Comparison of ENCODE assay signal across 34 cellular contexts in genomic region chr9:88272986-88273385, GRCh38.
DNase-seq lines count a peak whose midpoint lies in the region; ATAC-seq, FAIRE-seq and TF ChIP-seq lines count a peak whose summit lies in the region.
"Had no signal": no experiment of that assay in that cellular context is flagged by ENCODE, and none has a peak within 500 bp of the region (broad histone marks: within the 10 kb centered on the region; RNA-seq: fewer than 3 reads in every experiment).

No MANE protein-coding gene starts in this region.

- peak in 1 of 2 experiments; percentile 39; a peak in 2 of 4 replicates for TF ChIP-seq RAD21 in H1 (IDR thresholded peaks at IDR 0.05 in 1 of 2, conservative IDR thresholded peaks at IDR 0.05 in 1 of 2; ENCODE audit: low read depth in 2 of 2, low read length in 2 of 2)

- no peak overlapping the region for H3K4ac ChIP-seq in H1 (replicated peaks; ENCODE audit: insufficient read length, low read depth, low read length)

- H4K8ac ChIP-seq in H1 (ENCODE audit: extremely low read depth, insufficient read depth, low read length), result no peak overlapping the region

- H2BK15ac ChIP-seq in H1 (ENCODE audit: low read length), result no peak overlapping the region

- H2BK5ac ChIP-seq in H1 (ENCODE audit: low read depth, low read length), result no peak overlapping the region

- peak overlapping the region; percentile 58 for H4K91ac ChIP-seq in H1 (replicated peaks; ENCODE audit: insufficient read length, low read length)

- no peak overlapping the region for H3K56ac ChIP-seq in H1 (replicated peaks; ENCODE audit: insufficient read length, low read depth, low read length)

- no peak overlapping the region for H2BK12ac ChIP-seq in H1 (ENCODE audit: low read depth, low read length)

- no peak overlapping the region for H3K23ac ChIP-seq in H1 (ENCODE audit: insufficient read length)

- TF ChIP-seq POLR2A in H1 (IDR thresholded peaks at IDR 0.05; ENCODE audit: control extremely low read depth in 1 of 2, low read depth in 2 of 2, low read length in 2 of 2) (no peak), vagina (IDR thresholded peaks at IDR 0.05) (no peak)

- no peaks in the 10 kb centered on the region for H3K36me3 Mint-ChIP-seq in nephron progenitor cell (ENCODE audit: low read depth)
- H3K36me3 Mint-ChIP-seq: activated naive CD4-positive, alpha-beta T cell treated with anti-CD3 and anti-CD28 coated beads, Interleukin-2, amount 10 ng/mL, durations not matched to agents 7 days and 5 days; IgD-negative memory B cell had no signal

- H3K36me3 ChIP-seq in H1 (ENCODE audit: control insufficient read depth in 2 of 4, insufficient read depth in 4 of 4, low read length in 3 of 4) (no peaks in the 10 kb centered on the region), vagina (no peaks in the 10 kb centered on the region)
- H3K36me3 ChIP-seq: adrenal gland, heart right ventricle, tibial artery had no signal

- H3K4me2 ChIP-seq in H1 (ENCODE audit: insufficient read depth in 1 of 2, low read depth in 2 of 2, low read length in 2 of 2), result no peak overlapping the region

- H3K9me3 ChIP-seq in H1 (ENCODE audit: insufficient read depth in 2 of 2, low read depth in 1 of 2, low read length in 1 of 2), result no peaks in the 10 kb centered on the region
- H3K9me3 ChIP-seq in vagina, result no peaks in the 10 kb centered on the region
- H3K9me3 ChIP-seq: adrenal gland, body of pancreas, heart right ventricle, psoas muscle, tibial artery had no signal

- CTCF ChIA-PET in H1 (lab: Charles Lee; ENCODE audit: partially characterized antibody), result interaction anchor here (0.6 to 1.2 kb wide), 5 partner anchors 13 to 312 kb away, joined by 3 to 4 read pairs (median 3); no protein-coding TSS in a partner anchor

- FAIRE-seq in H1 (lab: Jason Lieb, UNC), result no peak
- FAIRE-seq: GM18507, GM19239, RCC 7860 had no signal

- H2AFZ ChIP-seq in H1 (ENCODE audit: low read length), result peak overlapping the region; percentile 75; the same call in 1 of the 2 replicates

- H3K79me2 ChIP-seq in H1 (ENCODE audit: control insufficient read depth in 1 of 2, insufficient read depth in 2 of 2, low read length in 2 of 2), result no peaks in the 10 kb centered on the region

- no peak for ATAC-seq in stimulated activated naive CD8-positive, alpha-beta T cell treated with anti-CD3 and anti-CD28 coated beads, Interleukin-15, Interleukin-2, amounts not matched to agents 100 U/mL and 50 U/mL, for 24 hours
- ATAC-seq: activated CD4-positive, alpha-beta T cell treated with anti-CD3 and anti-CD28 coated beads for 36 hours; activated CD8-positive, alpha-beta T cell treated with anti-CD3 and anti-CD28 coated beads for 36 hours; activated T-helper 17 cell treated with anti-CD3 and anti-CD28 coated beads, Interleukin-2, amount 50 U/mL, for 72 hours; body of pancreas; heart right ventricle; left lobe of liver; psoas muscle; sciatic nerve had no signal

- H3K23me2 ChIP-seq in H1 (ENCODE audit: low read depth, low read length), result no peaks in the 10 kb centered on the region

- H2AK5ac ChIP-seq in H1 (ENCODE audit: low read depth, low read length), result no peak overlapping the region

- DNase-seq in ELR (ENCODE audit: low read depth) (peak; percentile 18), M059J (ENCODE audit: low read depth) (peak; percentile 26), H1 (ENCODE audit: low read depth in 1 of 2, low spot score in 2 of 2) (no peak), nephron progenitor cell (no peak), NCI-H2081 treated with DMSO at 0.1 percent for 48 hours (lab: John Stamatoyannopoulos, UW) (no peak), vagina (ENCODE audit: extremely low spot score in 2 of 2) (no peak)
- DNase-seq in stimulated activated naive CD8-positive, alpha-beta T cell treated with anti-CD3 and anti-CD28 coated beads, Interleukin-15, Interleukin-2, amounts not matched to agents 100 U/mL and 50 U/mL, for 24 hours, result no peak
- DNase-seq in activated T-cell treated with anti-CD3 and anti-CD28 coated beads, Interleukin-2, amount 50 U/mL, for 1 hour, result no peak
- DNase-seq: ACHN; activated CD4-positive, alpha-beta T cell treated with anti-CD3 and anti-CD28 coated beads for 36 hours; activated CD8-positive, alpha-beta memory T cell treated with anti-CD3 and anti-CD28 coated beads, Interleukin-2, amount 50 U/mL, for 48 hours; activated CD8-positive, alpha-beta T cell treated with anti-CD3 and anti-CD28 coated beads for 36 hours; activated naive CD4-positive, alpha-beta T cell treated with anti-CD3 and anti-CD28 coated beads, Interleukin-2, amount 10 ng/mL, durations not matched to agents 7 days and 5 days; adrenal gland; body of pancreas; CD8-positive, alpha-beta memory T cell; foreskin melanocyte; GOT3; heart right ventricle; NCI-H1105 treated with DMSO at 0.1 percent for 48 hours; NCI-H187 treated with DMSO at 0.1 percent for 48 hours; NCI-H510A treated with DMSO at 0.1 percent for 48 hours; nucleus accumbens; psoas muscle; stimulated activated CD4-positive, alpha-beta T cell treated with anti-CD3 and anti-CD28 coated beads, Interleukin-2, amount 100 ng/mL, for 48 hours; tibial artery had no signal

- H3K4me3 Mint-ChIP-seq in nephron progenitor cell, result no peak overlapping the region
- H3K4me3 Mint-ChIP-seq: activated CD4-positive, alpha-beta T cell treated with anti-CD3 and anti-CD28 coated beads for 36 hours; activated CD8-positive, alpha-beta T cell treated with anti-CD3 and anti-CD28 coated beads for 36 hours; activated naive CD4-positive, alpha-beta T cell treated with anti-CD3 and anti-CD28 coated beads, Interleukin-2, amount 10 ng/mL, durations not matched to agents 7 days and 5 days; activated T-helper 17 cell treated with anti-CD3 and anti-CD28 coated beads, Interleukin-2, amount 50 U/mL, for 72 hours; CD8-positive, alpha-beta memory T cell; IgD-negative memory B cell; T-helper 2 cell treated with Interferon-gamma antibody and Interleukin-4, amounts not matched to agents 5 μg/mL and 100 μg/mL, for 36 hours had no signal

- no peak overlapping the region for H2BK120ac ChIP-seq in H1 (replicated peaks; ENCODE audit: low read depth, low read length)

- peak overlapping the region; percentile 45 for H3K27ac Mint-ChIP-seq in nephron progenitor cell
- H3K27ac Mint-ChIP-seq: activated CD4-positive, alpha-beta T cell treated with anti-CD3 and anti-CD28 coated beads for 36 hours; activated CD8-positive, alpha-beta T cell treated with anti-CD3 and anti-CD28 coated beads for 36 hours; activated naive CD4-positive, alpha-beta T cell treated with anti-CD3 and anti-CD28 coated beads, Interleukin-2, amount 10 ng/mL, durations not matched to agents 7 days and 5 days; activated T-helper 17 cell treated with anti-CD3 and anti-CD28 coated beads, Interleukin-2, amount 50 U/mL, for 72 hours; CD8-positive, alpha-beta memory T cell; IgD-negative memory B cell; T-helper 2 cell treated with Interferon-gamma antibody and Interleukin-4, amounts not matched to agents 5 μg/mL and 100 μg/mL, for 36 hours had no signal

- 0 out of 7 replicates have a peak overlapping the region, but pooled peaks of 1 of the 4 experiments have one; percentile 11 for H3K9ac ChIP-seq in H1 (replicated peaks in 1 of 4; ENCODE audit: extremely low read depth in 1 of 4, low read depth in 3 of 4, low read length in 3 of 4)

- no peak overlapping the region for H3K18ac ChIP-seq in H1 (ENCODE audit: extremely low read depth, low read length)

- peaks cover 17% of the 10 kb centered on the region for H3K9me3 Mint-ChIP-seq in nephron progenitor cell
- H3K9me3 Mint-ChIP-seq: activated CD8-positive, alpha-beta T cell treated with anti-CD3 and anti-CD28 coated beads for 36 hours; activated naive CD4-positive, alpha-beta T cell treated with anti-CD3 and anti-CD28 coated beads, Interleukin-2, amount 10 ng/mL, durations not matched to agents 7 days and 5 days; activated T-helper 17 cell treated with anti-CD3 and anti-CD28 coated beads, Interleukin-2, amount 50 U/mL, for 72 hours; CD8-positive, alpha-beta memory T cell had no signal

- H2BK20ac ChIP-seq in H1 (ENCODE audit: low read length), result no peak overlapping the region

- 89% methylated on average over 6 of the region's 6 CpGs; no CpG with 5 or more reads in 1 of the 2 experiments for WGBS in H1 (ENCODE audit: extremely low coverage in 1 of 2, insufficient coverage in 1 of 2, insufficient read length in 1 of 2, insufficient replicate concordance in 2 of 2, low coverage in 1 of 2, low lambda C conversion rate in 2 of 2, missing lambda C conversion rate in 1 of 2), 2 experiments

- H3K27me3 Mint-ChIP-seq in nephron progenitor cell (ENCODE audit: low read depth, poor library complexity), result peaks cover 6% of the 10 kb centered on the region
- H3K27me3 Mint-ChIP-seq: activated CD4-positive, alpha-beta T cell treated with anti-CD3 and anti-CD28 coated beads for 36 hours had no signal

- intact Hi-C loops in vagina (cut with DNase I), result no loop called here

- H3K27ac ChIP-seq in H1 (ENCODE audit: low read depth, low read length) (no peak overlapping the region), vagina (no peak overlapping the region)
- H3K27ac ChIP-seq: adrenal gland, body of pancreas, heart right ventricle, psoas muscle, tibial artery had no signal

- H3K14ac ChIP-seq in H1 (ENCODE audit: insufficient read length), result no peak overlapping the region

- H3K79me1 ChIP-seq in H1 (ENCODE audit: low read depth, low read length), result no peaks in the 10 kb centered on the region

- H3K4me1 Mint-ChIP-seq in nephron progenitor cell, result peaks cover 12% of the 10 kb centered on the region
- H3K4me1 Mint-ChIP-seq: activated naive CD4-positive, alpha-beta T cell treated with anti-CD3 and anti-CD28 coated beads, Interleukin-2, amount 10 ng/mL, durations not matched to agents 7 days and 5 days; activated T-helper 17 cell treated with anti-CD3 and anti-CD28 coated beads, Interleukin-2, amount 50 U/mL, for 72 hours; CD8-positive, alpha-beta memory T cell; IgD-negative memory B cell had no signal

- H4K5ac ChIP-seq in H1 (ENCODE audit: insufficient read length, low read depth, low read length), result no peak overlapping the region

- H3K27me3 ChIP-seq in H1 (replicated peaks in 1 of 4; ENCODE audit: control insufficient read depth in 3 of 4, extremely low read depth in 1 of 4, insufficient read depth in 3 of 4, low read length in 3 of 4) (0 out of 7 replicates have a peak, but pooled peaks cover 0 to 2% (median 0%) of the 10 kb centered on the region in 4 experiments), vagina (no peaks in the 10 kb centered on the region)
- H3K27me3 ChIP-seq: adrenal gland, body of pancreas, tibial artery had no signal

- H3K4me3 ChIP-seq in H1 (ENCODE audit: extremely low read depth in 1 of 4, insufficient read depth in 2 of 4, low read depth in 3 of 4, low read length in 4 of 4), result no peak overlapping the region
- H3K4me3 ChIP-seq in vagina, result no peak overlapping the region
- H3K4me3 ChIP-seq: adrenal gland, body of pancreas, heart right ventricle, psoas muscle, tibial artery had no signal

- TF ChIP-seq CTCF in H1 (IDR thresholded peaks at IDR 0.05; ENCODE audit: control extremely low read depth in 1 of 3, insufficient read depth in 1 of 3, low read depth in 1 of 3, low read length in 3 of 3) (peak in 2 of 3 experiments; percentile 38 to 44; a peak in 2 of 4 replicates), nephron progenitor cell (IDR thresholded peaks at IDR 0.05) (no peak), vagina (IDR thresholded peaks at IDR 0.05) (no peak)

- H3K4me1 ChIP-seq in H1 (replicated peaks in 1 of 4; ENCODE audit: control insufficient read depth in 3 of 4, insufficient read depth in 4 of 4, low read length in 3 of 4), result peaks cover 3 to 12% (median 4%) of the 10 kb centered on the region in 4 experiments; a peak in 6 of 7 replicates
- H3K4me1 ChIP-seq in vagina, result no peaks in the 10 kb centered on the region
- H3K4me1 ChIP-seq: adrenal gland, body of pancreas, heart right ventricle, psoas muscle, tibial artery had no signal

- no peaks in the 10 kb centered on the region for H4K20me1 ChIP-seq in H1 (replicated peaks in 1 of 2; ENCODE audit: control insufficient read depth in 1 of 2, insufficient read depth in 2 of 2, low read length in 2 of 2)

- POLR2A ChIA-PET in H1 (lab: Charles Lee; ENCODE audit: partially characterized antibody), result interaction anchor here (0.6 kb wide), 1 partner anchor 40 kb away, joined by 3 read pairs; no protein-coding TSS in a partner anchor

- no peak for TF ChIP-seq EP300 in H1 (IDR thresholded peaks at IDR 0.05; ENCODE audit: borderline replicate concordance in 1 of 2, low read depth in 2 of 2, low read length in 2 of 2)

Comparison
In these comparisons a context has a peak if more than half of its experiments do, and no peak if none do; other contexts are left out.
1. DNase-seq: peak in ELR (single experiment) and M059J (single experiment); none in H1 (0 of 2), nephron progenitor cell (single experiment), stimulated activated naive CD8-positive, alpha-beta T cell treated with anti-CD3 and anti-CD28 coated beads, Interleukin-15, Interleukin-2, amounts not matched to agents 100 U/mL and 50 U/mL, for 24 hours (single experiment), NCI-H2081 treated with DMSO at 0.1 percent for 48 hours (single experiment), activated T-cell treated with anti-CD3 and anti-CD28 coated beads, Interleukin-2, amount 50 U/mL, for 1 hour (single experiment) and vagina (0 of 2).
2. CTCF ChIP-seq: peak in H1 (2 of 3); none in nephron progenitor cell (single experiment) and vagina (0 of 3).